ENCODE assay signal across 8 cellular contexts in the genomic region with DNA sequence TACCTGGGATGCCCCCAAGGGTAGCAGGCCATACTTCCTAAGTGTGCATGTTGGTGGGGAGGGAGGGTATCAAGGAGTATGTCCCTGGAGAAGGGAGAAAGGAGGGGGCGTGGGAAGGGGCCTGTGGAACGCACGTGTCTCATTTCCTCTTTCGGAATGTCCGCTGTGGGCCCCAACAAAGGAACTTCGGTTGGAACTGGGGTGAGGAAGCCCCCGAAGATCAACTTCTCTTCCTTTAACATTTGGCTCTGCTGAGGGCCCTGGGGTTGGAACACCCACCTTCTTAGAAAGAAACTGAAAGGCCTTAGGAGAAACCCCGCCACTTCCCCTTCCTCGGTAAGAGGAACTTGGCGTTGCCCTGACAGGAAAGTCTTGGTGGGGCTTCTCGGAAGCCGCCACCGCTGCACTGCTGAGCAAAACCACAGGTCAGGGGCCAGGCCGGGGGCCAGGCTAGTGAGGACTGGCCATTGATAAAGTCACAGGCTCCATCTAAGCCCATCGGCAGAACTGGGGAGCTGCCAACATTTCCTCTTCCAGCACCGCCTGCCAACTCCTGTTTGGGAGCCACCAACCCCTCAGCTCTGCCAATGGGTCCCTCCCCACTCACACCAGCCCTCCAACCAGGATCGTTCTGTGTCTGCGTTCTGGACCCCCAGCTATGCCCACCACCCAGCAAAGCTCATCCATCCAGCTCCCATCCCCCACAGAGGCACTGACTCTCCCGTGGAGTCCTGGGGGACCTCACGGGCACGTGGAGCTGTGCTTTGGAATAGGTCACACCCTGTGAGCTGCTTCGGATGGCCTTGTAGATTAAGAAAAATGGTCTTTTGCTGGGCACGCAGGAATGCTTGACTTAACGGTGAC. TPM values are rescaled to one million over a fixed set of nuclear protein-coding genes. Genes with fewer than 3 reads are reported as not detected.
DNase-seq lines count a peak whose midpoint lies in the region; ATAC-seq and TF ChIP-seq lines count a peak whose summit lies in the region.

No MANE protein-coding gene starts in this region.

- no peak for TF ChIP-seq POLR2A in heart left ventricle (IDR thresholded peaks at IDR 0.05)

- TF ChIP-seq CTCF in GM10248 (IDR thresholded peaks at IDR 0.05; ENCODE audit: control extremely low read depth, extremely low read depth, low read depth, missing control alignments) (no peak), KMS-11 (conservative IDR thresholded peaks at IDR 0.05; ENCODE audit: low read depth, low read length) (no peak), heart left ventricle (IDR thresholded peaks at IDR 0.05) (no peak), WERI-Rb-1 (IDR thresholded peaks at IDR 0.05; ENCODE audit: low read depth, low read length) (no peak)

- CTCF ChIA-PET in GM10248 (lab: Yijun Ruan, JAX), result interaction anchor here (0.6 to 8.3 kb wide), 32 partner anchors 10 to 207 kb away, joined by 3 to 151 read pairs (median 4); partner anchors contain the start of genes PIM1, TBC1D22B and TMEM217

- peaks cover 82% of the 10 kb centered on the region for H3K4me1 ChIP-seq in KMS-11 (ENCODE audit: low read depth, poor library complexity, severe bottlenecking)
- H3K4me1 ChIP-seq in heart left ventricle, result peaks cover 0 to 55% (median 14%) of the 10 kb centered on the region in 12 donors

- ATAC-seq in heart left ventricle, result peak; percentile 48 to 78 (median 72)

- intact Hi-C loops in heart left ventricle (cut with DNase I), result loop anchor here in 6 of 10 donors (2.0 to 10.0 kb wide), 6 partner anchors 29 to 123 kb away; partner anchors contain the start of gene PIM1 (in 2 of the 6)

- H3K79me2 ChIP-seq in KMS-11 (ENCODE audit: insufficient read depth, low read depth), result no peaks in the 10 kb centered on the region

- H4K20me1 ChIP-seq in KMS-11 (ENCODE audit: insufficient read depth), result no peaks in the 10 kb centered on the region

- H3K4me3 ChIP-seq in KMS-11 (IDR thresholded peaks at IDR 0.05; ENCODE audit: insufficient read depth, low read depth, low read length) (no peak overlapping the region), heart left ventricle (peak overlapping the region in 6 of 12 donors; percentile 5 to 36 (median 14)), WERI-Rb-1 (ENCODE audit: low read depth, low read length) (no peak overlapping the region)

- H3K27ac ChIP-seq in KMS-11 (peak overlapping the region; percentile 75; the same call in 1 of the 2 replicates), heart left ventricle (peak overlapping the region in 11 of 12 donors; percentile 8 to 93 (median 59)), WERI-Rb-1 (no peak overlapping the region)

- H2AFZ ChIP-seq in KMS-11 (ENCODE audit: low read depth), result no peak overlapping the region; the same call in 1 of the 2 replicates

- H3K9me3 ChIP-seq in heart left ventricle (no peaks in the 10 kb centered on the region), WERI-Rb-1 (ENCODE audit: severe bottlenecking) (no peaks in the 10 kb centered on the region)

- H3K27me3 ChIP-seq in KMS-11 (ENCODE audit: insufficient read depth, low read depth), result no peaks in the 10 kb centered on the region
- H3K27me3 ChIP-seq in heart left ventricle, result no peaks in the 10 kb centered on the region
- no peaks in the 10 kb centered on the region for H3K27me3 ChIP-seq in WERI-Rb-1 (ENCODE audit: insufficient read depth, low read depth, severe bottlenecking)

- 49 to 59% (median 55%) methylated on average over 22 to 24 of the region's 24 CpGs for WGBS in heart left ventricle, 4 donors

- POLR2A ChIA-PET in GM10248 (lab: Yijun Ruan, JAX), result interaction anchor here (1.3 kb wide), 1 partner anchor 121 kb away, joined by 9 read pairs; no protein-coding TSS in a partner anchor

- no peak overlapping the region for H3K9ac ChIP-seq in KMS-11

- DNase-seq in GM10248 (ENCODE audit: extremely low spot score) (peak; percentile 82), heart left ventricle (peak; percentile 66 to 89 (median 82)), WERI-Rb-1 (no peak), kidney tubule cell (ENCODE audit: low spot score) (no peak), NCI-H446 treated with DMSO at 0.1 percent for 48 hours (lab: John Stamatoyannopoulos, UW) (no peak)
- peak; percentile 52 to 59 (median 52) for DNase-seq in activated CD8-positive, alpha-beta memory T cell treated with anti-CD3 and anti-CD28 coated beads for 48 hours (ENCODE audit: low read depth in 2 of 3, low spot score in 2 of 3)
- peak; percentile 27 to 49 for DNase-seq in stimulated activated CD4-positive, alpha-beta T cell treated with anti-CD3 and anti-CD28 coated beads, Interleukin-4, amount 100 ng/mL, for 48 hours (ENCODE audit: low read depth in 2 of 2)

- no peak overlapping the region for H3K4me2 ChIP-seq in KMS-11

- H3K36me3 ChIP-seq in KMS-11 (ENCODE audit: insufficient read depth), result no peaks in the 10 kb centered on the region
- H3K36me3 ChIP-seq in heart left ventricle, result no peaks in the 10 kb centered on the region
- no peaks in the 10 kb centered on the region for H3K36me3 ChIP-seq in WERI-Rb-1

RNA-seq across cellular contexts. Expression of gene FGD2, which starts 44.8 kb away (rescaled TPM):
- 10 to 100 TPM in 2 of 9 donors, 1 to 10 TPM in 7; 1.4 to 45.8 (median 4.9) TPM for total RNA-seq in heart left ventricle
- polyA plus RNA-seq in heart left ventricle, result 1 to 10 TPM; 4.1 to 6.9 TPM

Comparison
In these comparisons a context has a peak if more than half of its experiments do, and no peak if none do; other contexts are left out.
1. DNase-seq: peak in GM10248 (single experiment), activated CD8-positive, alpha-beta memory T cell treated with anti-CD3 and anti-CD28 coated beads for 48 hours (3 of 3), heart left ventricle (5 of 5) and stimulated activated CD4-positive, alpha-beta T cell treated with anti-CD3 and anti-CD28 coated beads, Interleukin-4, amount 100 ng/mL, for 48 hours (2 of 2); none in WERI-Rb-1 (single experiment), kidney tubule cell (single experiment) and NCI-H446 treated with DMSO at 0.1 percent for 48 hours (single experiment).